Comparison of ENCODE assay signal across 8 cellular contexts in genomic region chr15:73631915-73632669, GRCh38. TPM values are rescaled to one million over a fixed set of nuclear protein-coding genes. Genes with fewer than 3 reads are reported as not detected.
DNase-seq lines count a peak whose midpoint lies in the region; ATAC-seq and TF ChIP-seq lines count a peak whose summit lies in the region.

No MANE protein-coding gene starts in this region.

- 11% methylated on average over 6 of the region's 6 CpGs for WGBS in right lobe of liver (ENCODE audit: insufficient coverage, low coverage, low lambda C conversion rate, missing lambda C conversion rate)
- WGBS in testis, 2 donors = 3% methylated on average over 6 of the region's 6 CpGs

- H3K36me3 Mint-ChIP-seq in dendritic cell treated with granulocyte-macrophage colony-stimulating factor and Interleukin-4, amounts not matched to agents 40 ng/mL and 50 ng/mL, for 4 days (ENCODE audit: low read depth) = peaks cover 14% of the 10 kb centered on the region

- H3K4me3 Mint-ChIP-seq in dendritic cell treated with granulocyte-macrophage colony-stimulating factor and Interleukin-4, amounts not matched to agents 40 ng/mL and 50 ng/mL, for 4 days = peak overlapping the region; percentile 88

- intact Hi-C loops in dendritic cell treated with granulocyte-macrophage colony-stimulating factor and Interleukin-4, amounts not matched to agents 40 ng/mL and 50 ng/mL, for 4 days (cut with micrococcal nuclease) = loop anchor here (10.0 kb wide), 1 partner anchor 1517 kb away; the partner anchor contains the start of genes MYO9A and SENP8
- intact Hi-C loops in right lobe of liver (cut with DNase I) = no loop called here
- intact Hi-C loops in testis (cut with DNase I; ENCODE audit: low total_unique reads) = loop anchor here (10.0 kb wide), 1 partner anchor 67 kb away; no protein-coding TSS in a partner anchor

- TF ChIP-seq POLR2A in right lobe of liver (IDR thresholded peaks at IDR 0.05) = no peak
- no peak for TF ChIP-seq POLR2A in testis (IDR thresholded peaks at IDR 0.05)

- peak overlapping the region; percentile 92 for H3K27ac Mint-ChIP-seq in dendritic cell treated with granulocyte-macrophage colony-stimulating factor and Interleukin-4, amounts not matched to agents 40 ng/mL and 50 ng/mL, for 4 days

- H3K9me3 ChIP-seq in right lobe of liver = no peaks in the 10 kb centered on the region
- H3K9me3 ChIP-seq in testis = no peaks in the 10 kb centered on the region

- H3K4me3 ChIP-seq in right lobe of liver = peak overlapping the region; percentile 83 to 86 (median 85)
- peak overlapping the region; percentile 91 to 100 for H3K4me3 ChIP-seq in testis

- DNase-seq in GM03348 (ENCODE audit: low spot score) = peak; percentile 68
- DNase-seq in RPMI7951 (ENCODE audit: low read depth) = peak; percentile 65
- peak in 1 of 3 donors; percentile 48 for DNase-seq in right lobe of liver
- peak; percentile 61 for DNase-seq in testis

- peak overlapping the region; percentile 57; the same call in 1 of the 2 replicates for H3K27ac ChIP-seq in 22Rv1
- H3K27ac ChIP-seq in right lobe of liver = peak overlapping the region; percentile 81 to 94 (median 87)
- H3K27ac ChIP-seq in testis = peak overlapping the region; percentile 99

- TF ChIP-seq CTCF in 22Rv1 (IDR thresholded peaks at IDR 0.05) = no peak
- TF ChIP-seq CTCF in right lobe of liver (IDR thresholded peaks at IDR 0.05) = no peak
- no peak for TF ChIP-seq CTCF in testis (IDR thresholded peaks at IDR 0.05)

- peak in 1 of 4 donors; percentile 3 for ATAC-seq in right lobe of liver
- ATAC-seq in HG02981 (IDR thresholded peaks at IDR 0.05; ENCODE audit: unreplicated experiment) = no peak
- ATAC-seq in GM19397 (IDR thresholded peaks at IDR 0.05; ENCODE audit: unreplicated experiment) = no peak

- peaks cover 56% of the 10 kb centered on the region for H3K4me1 Mint-ChIP-seq in dendritic cell treated with granulocyte-macrophage colony-stimulating factor and Interleukin-4, amounts not matched to agents 40 ng/mL and 50 ng/mL, for 4 days (ENCODE audit: low read depth)

- no peaks in the 10 kb centered on the region for H3K9me3 Mint-ChIP-seq in dendritic cell treated with granulocyte-macrophage colony-stimulating factor and Interleukin-4, amounts not matched to agents 40 ng/mL and 50 ng/mL, for 4 days

- H3K27me3 ChIP-seq in right lobe of liver = no peaks in the 10 kb centered on the region
- H3K27me3 ChIP-seq in testis = no peaks in the 10 kb centered on the region

- H3K4me1 ChIP-seq in right lobe of liver (peaks cover 0 to 39% (median 19%) of the 10 kb centered on the region in 4 donors), testis (peaks cover 42% of the 10 kb centered on the region)

- H3K36me3 ChIP-seq in right lobe of liver (no peaks in the 10 kb centered on the region), testis (ENCODE audit: low read depth, missing control alignments) (no peaks in the 10 kb centered on the region)

- H3K27me3 Mint-ChIP-seq in dendritic cell treated with granulocyte-macrophage colony-stimulating factor and Interleukin-4, amounts not matched to agents 40 ng/mL and 50 ng/mL, for 4 days = peaks cover 6% of the 10 kb centered on the region

RNA-seq across cellular contexts. Expression of gene NPTN, which starts 1.1 kb away (rescaled TPM):
- total RNA-seq in RPMI7951 (2014; rRNA removed; shearing (Covaris generic)) = 157 and 161 TPM in 2 replicates
- 10 to 100 TPM; 25.4 to 49.9 (median 35.4) TPM for total RNA-seq in right lobe of liver
- 100 to 1,000 TPM; 177 to 256 TPM for total RNA-seq in testis
- 180 TPM for polyA plus RNA-seq in testis (ENCODE audit: insufficient read depth, low read depth, low replicate concordance)

RNA-seq across cellular contexts. Expression of gene CD276, which starts 52.1 kb away (rescaled TPM):
- total RNA-seq in RPMI7951 (2014; rRNA removed; shearing (Covaris generic)) = 72.2 and 84.3 TPM in 2 replicates
- total RNA-seq in right lobe of liver (10 to 100 TPM; 18.8 to 56.5 (median 23.8) TPM), testis (10 to 100 TPM; 43.1 to 61.5 TPM)
- polyA plus RNA-seq in testis (ENCODE audit: insufficient read depth, low read depth, low replicate concordance) = 50.3 TPM

Comparison
In these comparisons a context has a peak if more than half of its experiments do, and no peak if none do; other contexts are left out.
1. intact Hi-C loops: an anchor here in dendritic cell treated with granulocyte-macrophage colony-stimulating factor and Interleukin-4, amounts not matched to agents 40 ng/mL and 50 ng/mL, for 4 days (10.0 kb wide) and testis (10.0 kb wide); none called in right lobe of liver.